Comparison of ENCODE assay signal across 6 cellular contexts in the genomic region with DNA sequence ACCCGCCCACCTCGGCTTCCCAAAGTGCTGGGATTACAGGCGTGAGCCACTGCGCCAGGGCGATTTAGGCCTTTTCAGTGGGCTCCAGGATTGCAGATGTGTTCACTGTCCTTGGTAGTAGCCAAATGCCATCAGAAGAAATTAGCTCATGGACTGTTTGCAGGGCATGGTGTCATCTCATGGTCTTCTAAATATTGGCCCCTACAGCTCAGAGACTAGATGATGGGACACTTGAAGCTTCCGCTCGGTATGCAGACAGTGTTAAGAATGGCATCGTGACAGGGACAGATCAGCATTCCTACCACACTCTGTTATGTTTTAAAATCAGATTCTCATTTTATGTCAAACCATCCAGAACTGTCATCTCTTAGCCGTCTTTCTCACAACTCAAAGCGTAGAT. TPM values are rescaled to one million over a fixed set of nuclear protein-coding genes. Genes with fewer than 3 reads are reported as not detected.
"Had no signal": no experiment of that assay in that cellular context is flagged by ENCODE, and none has a peak within 500 bp of the region (broad histone marks: within the 10 kb centered on the region; RNA-seq: fewer than 3 reads in every experiment).

No MANE protein-coding gene starts in this region.

- ATAC-seq: GM23338, HepG2 had no signal

- DNase-seq: H9, HCEC 1CT had no signal

- H3K4me2 ChIP-seq: GM23338 had no signal

- H2AFZ ChIP-seq: GM23338 had no signal

- H3K4me3 ChIP-seq: GM23338 had no signal

- H3K4me1 Mint-ChIP-seq: IgD-negative memory B cell had no signal

- H3K27ac Mint-ChIP-seq: GM23338, H9, IgD-negative memory B cell had no signal

- H3K4me3 Mint-ChIP-seq: GM23338, H9, IgD-negative memory B cell had no signal

- H3K9me3 Mint-ChIP-seq: GM23338, H9 had no signal

- H3K27ac ChIP-seq: HL-60 had no signal

RNA-seq across cellular contexts. Expression of a gene that starts 24.8 kb away (rescaled TPM):
- polyA plus RNA-seq: HepG2 had no signal
